ENCODE assay signal across 22 cellular contexts in genomic region chr2:181141676-181142075, GRCh38.
DNase-seq lines count a peak whose midpoint lies in the region; ATAC-seq, FAIRE-seq and TF ChIP-seq lines count a peak whose summit lies in the region.
"Had no signal": no experiment of that assay in that cellular context is flagged by ENCODE, and none has a peak within 500 bp of the region (broad histone marks: within the 10 kb centered on the region; RNA-seq: fewer than 3 reads in every experiment).

No MANE protein-coding gene starts in this region.

- no peak for TF ChIP-seq POLR2A in GM18505 (IDR thresholded peaks at IDR 0.05; ENCODE audit: borderline replicate concordance, extremely low read depth, insufficient read depth, insufficient read length)

- H3K27ac Mint-ChIP-seq in activated naive CD8-positive, alpha-beta T cell treated with anti-CD3 and anti-CD28 coated beads for 36 hours, result peak overlapping the region; percentile 95
- no peak overlapping the region for H3K27ac Mint-ChIP-seq in glutamatergic neuron (ENCODE audit: unreplicated experiment)
- H3K27ac Mint-ChIP-seq: progenitor cell of endocrine pancreas had no signal

- H3K27me3 ChIP-seq in Loucy (ENCODE audit: insufficient read depth, low read length, poor library complexity, severe bottlenecking), result no peaks in the 10 kb centered on the region
- no peaks in the 10 kb centered on the region for H3K27me3 ChIP-seq in small intestine (ENCODE audit: control insufficient read depth in 2 of 2, insufficient read depth in 2 of 2, low read length in 2 of 2)
- H3K27me3 ChIP-seq: cardiac muscle cell, testis, vagina had no signal

- no peaks in the 10 kb centered on the region for H3K9me3 Mint-ChIP-seq in activated T-cell treated with anti-CD3 and anti-CD28 coated beads, Interleukin-2, amount 50 U/mL, for 4 hours
- H3K9me3 Mint-ChIP-seq in activated naive CD8-positive, alpha-beta T cell treated with anti-CD3 and anti-CD28 coated beads for 36 hours, result peaks cover 19% of the 10 kb centered on the region
- no peaks in the 10 kb centered on the region for H3K9me3 Mint-ChIP-seq in glutamatergic neuron (ENCODE audit: unreplicated experiment)

- 38 to 60% (median 51%) methylated on average over 2 of the region's 2 CpGs for WGBS in small intestine, 3 donors

- H3K4me3 ChIP-seq in Loucy (ENCODE audit: low read length, poor library complexity, severe bottlenecking), result peak overlapping the region; percentile 15
- no peak overlapping the region for H3K4me3 ChIP-seq in small intestine (ENCODE audit: low read depth in 1 of 2, low read length in 2 of 2)
- H3K4me3 ChIP-seq: cardiac muscle cell, lung, testis, vagina had no signal

- H4K20me1 ChIP-seq in Loucy (ENCODE audit: insufficient read depth, low read length, poor library complexity, severe bottlenecking), result no peaks in the 10 kb centered on the region

- H3K4me3 Mint-ChIP-seq in activated T-cell treated with anti-CD3 and anti-CD28 coated beads, Interleukin-2, amount 50 U/mL, for 4 hours, result peak overlapping the region; percentile 77
- peak overlapping the region; percentile 71 for H3K4me3 Mint-ChIP-seq in activated naive CD8-positive, alpha-beta T cell treated with anti-CD3 and anti-CD28 coated beads for 36 hours
- no peak overlapping the region for H3K4me3 Mint-ChIP-seq in glutamatergic neuron (ENCODE audit: unreplicated experiment)

- peaks cover 60% of the 10 kb centered on the region for H3K4me1 Mint-ChIP-seq in activated T-cell treated with anti-CD3 and anti-CD28 coated beads, Interleukin-2, amount 50 U/mL, for 4 hours (ENCODE audit: low read depth)
- H3K4me1 Mint-ChIP-seq in activated naive CD8-positive, alpha-beta T cell treated with anti-CD3 and anti-CD28 coated beads for 36 hours, result peaks cover 73% of the 10 kb centered on the region
- H3K4me1 Mint-ChIP-seq in glutamatergic neuron (ENCODE audit: low read depth, unreplicated experiment), result no peaks in the 10 kb centered on the region

- no peak for DNase-seq in activated T-cell treated with anti-CD3 and anti-CD28 coated beads, Interleukin-2, amount 50 U/mL, for 4 hours
- DNase-seq in activated T-cell treated with anti-CD3 and anti-CD28 coated beads, Interleukin-2, amount 50 U/mL, for 48 hours, result no peak
- no peak for DNase-seq in activated naive CD8-positive, alpha-beta T cell treated with anti-CD3 and anti-CD28 coated beads for 36 hours
- no peak for DNase-seq in small intestine
- no peak for DNase-seq in glutamatergic neuron
- DNase-seq in NCI-H1436 treated with DMSO at 0.1 percent for 48 hours (lab: John Stamatoyannopoulos, UW), result no peak
- DNase-seq: activated CD4-positive, alpha-beta T cell treated with anti-CD3 and anti-CD28 coated beads for 4 hours; DMS53; GDM1; KG1; kidney glomerular epithelial cell; MV-4-11; NCI-H187 treated with DMSO at 0.1 percent for 48 hours; NCI-H226; Right ventricle myocardium superior; testis had no signal

- no peak for ATAC-seq in activated T-cell treated with anti-CD3 and anti-CD28 coated beads, Interleukin-2, amount 50 U/mL, for 4 hours
- no peak for ATAC-seq in GM18505 (IDR thresholded peaks at IDR 0.05; ENCODE audit: unreplicated experiment)

- H3K4me1 ChIP-seq in Loucy (ENCODE audit: insufficient read depth, low read length, poor library complexity, severe bottlenecking) (peaks cover 74% of the 10 kb centered on the region), small intestine (ENCODE audit: control insufficient read depth in 2 of 2, insufficient read depth in 1 of 2, low read depth in 1 of 2, low read length in 1 of 2) (no peaks in the 10 kb centered on the region)
- H3K4me1 ChIP-seq: testis, vagina had no signal

- TF ChIP-seq CTCF in Loucy (conservative IDR thresholded peaks at IDR 0.05; ENCODE audit: low read length) (no peak), glutamatergic neuron (IDR thresholded peaks at IDR 0.05; ENCODE audit: partially characterized antibody, unreplicated experiment) (no peak)

- H3K27ac ChIP-seq in small intestine (ENCODE audit: low read depth in 1 of 2, low read length in 1 of 2), result peak overlapping the region; percentile 32 to 64
- H3K27ac ChIP-seq: cardiac muscle cell, testis, vagina had no signal

- no peaks in the 10 kb centered on the region for H3K27me3 Mint-ChIP-seq in activated T-cell treated with anti-CD3 and anti-CD28 coated beads, Interleukin-2, amount 50 U/mL, for 4 hours (ENCODE audit: low read depth)
- no peaks in the 10 kb centered on the region for H3K27me3 Mint-ChIP-seq in activated naive CD8-positive, alpha-beta T cell treated with anti-CD3 and anti-CD28 coated beads for 36 hours
- H3K27me3 Mint-ChIP-seq in glutamatergic neuron (ENCODE audit: unreplicated experiment), result no peaks in the 10 kb centered on the region

- H3K36me3 ChIP-seq in Loucy (ENCODE audit: insufficient read depth, low read length), result no peaks in the 10 kb centered on the region
- H3K36me3 ChIP-seq in small intestine (ENCODE audit: control insufficient read depth in 2 of 2, insufficient read depth in 2 of 2, low read length in 2 of 2), result no peaks in the 10 kb centered on the region
- H3K36me3 ChIP-seq: cardiac muscle cell, vagina had no signal

- H3K9me3 ChIP-seq in Loucy (ENCODE audit: insufficient read depth, low read depth, low read length) (no peaks in the 10 kb centered on the region), small intestine (ENCODE audit: control insufficient read depth, low read depth) (no peaks in the 10 kb centered on the region)
- H3K9me3 ChIP-seq: testis, vagina had no signal

- peak overlapping the region; percentile 5; the same call in 1 of the 2 replicates for H2AFZ ChIP-seq in Loucy (ENCODE audit: low read length)

- H3F3A ChIP-seq in Loucy (ENCODE audit: low read depth), result no peaks in the 10 kb centered on the region

- peak overlapping the region; percentile 59 for H3K4me2 ChIP-seq in Loucy (ENCODE audit: low read depth, low read length, poor library complexity, severe bottlenecking)

- H3K9ac ChIP-seq in Loucy (ENCODE audit: low read depth, low read length, poor library complexity, severe bottlenecking), result peak overlapping the region; percentile 2

- no peaks in the 10 kb centered on the region for H3K36me3 Mint-ChIP-seq in activated T-cell treated with anti-CD3 and anti-CD28 coated beads, Interleukin-2, amount 50 U/mL, for 4 hours (ENCODE audit: insufficient read depth)
- H3K36me3 Mint-ChIP-seq in activated naive CD8-positive, alpha-beta T cell treated with anti-CD3 and anti-CD28 coated beads for 36 hours, result peaks cover 31% of the 10 kb centered on the region
- no peaks in the 10 kb centered on the region for H3K36me3 Mint-ChIP-seq in glutamatergic neuron (ENCODE audit: unreplicated experiment)

- no peak for FAIRE-seq in small intestine (lab: Jason Lieb, UNC)

- H3K9me2 ChIP-seq in Loucy (replicated peaks; ENCODE audit: low read depth, low read length), result no peaks in the 10 kb centered on the region

- H3K79me2 ChIP-seq in Loucy (ENCODE audit: insufficient read depth, low read length), result peaks cover 44% of the 10 kb centered on the region
